In the genomic region with DNA sequence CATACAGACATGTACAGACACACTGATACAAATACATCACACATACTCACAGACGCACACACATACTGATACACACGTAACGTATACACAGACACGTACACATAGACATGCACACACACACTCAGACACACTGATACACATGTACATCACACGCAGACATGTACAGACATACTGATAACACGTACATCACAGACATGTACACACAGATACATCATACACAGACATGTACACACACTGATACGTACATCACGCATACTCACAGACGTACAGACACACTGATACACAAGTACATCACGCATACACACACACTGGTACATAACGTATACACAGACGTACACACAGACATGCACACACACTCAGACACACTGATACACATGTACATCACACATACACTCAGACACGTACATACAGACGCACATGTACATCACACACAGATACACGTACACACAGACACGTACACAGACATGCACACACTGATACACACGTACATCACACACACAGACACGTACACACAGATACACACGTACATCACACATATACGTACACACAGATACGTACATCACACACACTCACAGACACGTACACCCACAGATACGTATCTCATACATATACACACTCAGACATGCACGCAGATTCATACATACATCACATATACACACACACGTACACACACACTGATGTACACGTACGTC, we compare ENCODE assay signal across 1 cellular context.
A peak's percentile ranks its signal among the peaks of the same experiment; 100 is the strongest.
TF ChIP-seq lines count a peak whose summit lies in the region.

No MANE protein-coding gene starts in this region.

TF ChIP-seq in HepG2, 621 proteins besides CTCF, POLR2A, EP300 and RAD21 (continued from another document):
- TF ChIP-seq, protein P1, sequence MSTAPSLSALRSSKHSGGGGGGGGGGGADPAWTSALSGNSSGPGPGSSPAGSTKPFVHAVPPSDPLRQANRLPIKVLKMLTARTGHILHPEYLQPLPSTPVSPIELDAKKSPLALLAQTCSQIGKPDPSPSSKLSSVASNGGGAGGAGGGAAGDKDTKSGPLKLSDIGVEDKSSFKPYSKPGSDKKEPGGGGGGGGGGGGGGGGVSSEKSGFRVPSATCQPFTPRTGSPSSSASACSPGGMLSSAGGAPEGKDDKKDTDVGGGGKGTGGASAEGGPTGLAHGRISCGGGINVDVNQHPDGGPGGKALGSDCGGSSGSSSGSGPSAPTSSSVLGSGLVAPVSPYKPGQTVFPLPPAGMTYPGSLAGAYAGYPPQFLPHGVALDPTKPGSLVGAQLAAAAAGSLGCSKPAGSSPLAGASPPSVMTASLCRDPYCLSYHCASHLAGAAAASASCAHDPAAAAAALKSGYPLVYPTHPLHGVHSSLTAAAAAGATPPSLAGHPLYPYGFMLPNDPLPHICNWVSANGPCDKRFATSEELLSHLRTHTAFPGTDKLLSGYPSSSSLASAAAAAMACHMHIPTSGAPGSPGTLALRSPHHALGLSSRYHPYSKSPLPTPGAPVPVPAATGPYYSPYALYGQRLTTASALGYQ (CRISPR knock-in tag; IDR thresholded peaks at IDR 0.05): no peak
- TF ChIP-seq KLF15 (CRISPR knock-in tag; IDR thresholded peaks at IDR 0.05; ENCODE audit: borderline replicate concordance) (no peak), ZFP62 (CRISPR knock-in tag; IDR thresholded peaks at IDR 0.05) (no peak), ZMYM4 (CRISPR knock-in tag; IDR thresholded peaks at IDR 0.05) (no peak), TARDBP (CRISPR knock-in tag; IDR thresholded peaks at IDR 0.05) (peak; percentile 65), SOX6 (IDR thresholded peaks at IDR 0.05) (0 out of 2 replicates have a peak, but pooled peaks have one; percentile 3), SOX6 (CRISPR knock-in tag; IDR thresholded peaks at IDR 0.05) (no peak), ZBTB38 (CRISPR knock-in tag; IDR thresholded peaks at IDR 0.05) (no peak), SIN3B (IDR thresholded peaks at IDR 0.05; ENCODE audit: low read length) (no peak), ZFP37 (CRISPR knock-in tag; IDR thresholded peaks at IDR 0.05; ENCODE audit: borderline replicate concordance) (no peak), ZNF225 (CRISPR knock-in tag; IDR thresholded peaks at IDR 0.05) (no peak), ZNF747 (CRISPR knock-in tag; IDR thresholded peaks at IDR 0.05; ENCODE audit: borderline replicate concordance) (no peak), ZNF781 (CRISPR knock-in tag; IDR thresholded peaks at IDR 0.05; ENCODE audit: borderline replicate concordance, not compliant biosample characterization) (no peak), TAF15 (IDR thresholded peaks at IDR 0.05; ENCODE audit: low read depth, low read length, poor library complexity, severe bottlenecking) (no peak), ZNF577 (CRISPR knock-in tag; IDR thresholded peaks at IDR 0.05; ENCODE audit: borderline replicate concordance, low read depth) (no peak), ZNF326 (CRISPR knock-in tag; IDR thresholded peaks at IDR 0.05; ENCODE audit: borderline replicate concordance) (no peak), SMAD9 (CRISPR knock-in tag; IDR thresholded peaks at IDR 0.05) (no peak), ELF3 (CRISPR knock-in tag; IDR thresholded peaks at IDR 0.05) (no peak), ZNF329 (CRISPR knock-in tag; IDR thresholded peaks at IDR 0.05; ENCODE audit: low read depth) (no peak), SIX1 (CRISPR knock-in tag; IDR thresholded peaks at IDR 0.05; ENCODE audit: borderline replicate concordance) (no peak), ZNF564 (CRISPR knock-in tag; IDR thresholded peaks at IDR 0.05) (no peak)
- TF ChIP-seq, protein P2, sequence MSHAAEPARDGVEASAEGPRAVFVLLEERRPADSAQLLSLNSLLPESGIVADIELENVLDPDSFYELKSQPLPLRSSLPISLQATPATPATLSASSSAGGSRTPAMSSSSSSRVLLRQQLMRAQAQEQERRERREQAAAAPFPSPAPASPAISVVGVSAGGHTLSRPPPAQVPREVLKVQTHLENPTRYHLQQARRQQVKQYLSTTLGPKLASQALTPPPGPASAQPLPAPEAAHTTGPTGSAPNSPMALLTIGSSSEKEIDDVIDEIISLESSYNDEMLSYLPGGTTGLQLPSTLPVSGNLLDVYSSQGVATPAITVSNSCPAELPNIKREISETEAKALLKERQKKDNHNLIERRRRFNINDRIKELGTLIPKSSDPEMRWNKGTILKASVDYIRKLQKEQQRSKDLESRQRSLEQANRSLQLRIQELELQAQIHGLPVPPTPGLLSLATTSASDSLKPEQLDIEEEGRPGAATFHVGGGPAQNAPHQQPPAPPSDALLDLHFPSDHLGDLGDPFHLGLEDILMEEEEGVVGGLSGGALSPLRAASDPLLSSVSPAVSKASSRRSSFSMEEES (CRISPR knock-in tag; IDR thresholded peaks at IDR 0.05): no peak
- TF ChIP-seq, protein P3, sequence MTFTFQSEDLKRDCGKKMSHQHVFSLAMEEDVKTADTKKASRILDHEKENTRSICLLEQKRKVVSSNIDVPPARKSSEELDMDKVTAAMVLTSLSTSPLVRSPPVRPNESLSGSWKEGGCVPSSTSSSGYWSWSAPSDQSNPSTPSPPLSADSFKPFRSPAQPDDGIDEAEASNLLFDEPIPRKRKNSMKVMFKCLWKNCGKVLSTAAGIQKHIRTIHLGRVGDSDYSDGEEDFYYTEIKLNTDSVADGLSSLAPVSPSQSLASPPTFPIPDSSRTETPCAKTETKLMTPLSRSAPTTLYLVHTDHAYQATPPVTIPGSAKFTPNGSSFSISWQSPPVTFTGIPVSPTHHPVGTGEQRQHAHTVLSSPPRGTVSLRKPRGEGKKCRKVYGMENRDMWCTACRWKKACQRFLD (CRISPR knock-in tag; IDR thresholded peaks at IDR 0.05; ENCODE audit: borderline replicate concordance): no peak
- TF ChIP-seq, protein P4, sequence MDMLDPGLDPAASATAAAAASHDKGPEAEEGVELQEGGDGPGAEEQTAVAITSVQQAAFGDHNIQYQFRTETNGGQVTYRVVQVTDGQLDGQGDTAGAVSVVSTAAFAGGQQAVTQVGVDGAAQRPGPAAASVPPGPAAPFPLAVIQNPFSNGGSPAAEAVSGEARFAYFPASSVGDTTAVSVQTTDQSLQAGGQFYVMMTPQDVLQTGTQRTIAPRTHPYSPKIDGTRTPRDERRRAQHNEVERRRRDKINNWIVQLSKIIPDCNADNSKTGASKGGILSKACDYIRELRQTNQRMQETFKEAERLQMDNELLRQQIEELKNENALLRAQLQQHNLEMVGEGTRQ (IDR thresholded peaks at IDR 0.05; ENCODE audit: low read depth, low read length): 0 out of 2 replicates have a peak, but pooled peaks have one; percentile 1
- TF ChIP-seq, protein P4 (CRISPR knock-in tag; IDR thresholded peaks at IDR 0.05; ENCODE audit: borderline replicate concordance): no peak
- TF ChIP-seq, protein P5, sequence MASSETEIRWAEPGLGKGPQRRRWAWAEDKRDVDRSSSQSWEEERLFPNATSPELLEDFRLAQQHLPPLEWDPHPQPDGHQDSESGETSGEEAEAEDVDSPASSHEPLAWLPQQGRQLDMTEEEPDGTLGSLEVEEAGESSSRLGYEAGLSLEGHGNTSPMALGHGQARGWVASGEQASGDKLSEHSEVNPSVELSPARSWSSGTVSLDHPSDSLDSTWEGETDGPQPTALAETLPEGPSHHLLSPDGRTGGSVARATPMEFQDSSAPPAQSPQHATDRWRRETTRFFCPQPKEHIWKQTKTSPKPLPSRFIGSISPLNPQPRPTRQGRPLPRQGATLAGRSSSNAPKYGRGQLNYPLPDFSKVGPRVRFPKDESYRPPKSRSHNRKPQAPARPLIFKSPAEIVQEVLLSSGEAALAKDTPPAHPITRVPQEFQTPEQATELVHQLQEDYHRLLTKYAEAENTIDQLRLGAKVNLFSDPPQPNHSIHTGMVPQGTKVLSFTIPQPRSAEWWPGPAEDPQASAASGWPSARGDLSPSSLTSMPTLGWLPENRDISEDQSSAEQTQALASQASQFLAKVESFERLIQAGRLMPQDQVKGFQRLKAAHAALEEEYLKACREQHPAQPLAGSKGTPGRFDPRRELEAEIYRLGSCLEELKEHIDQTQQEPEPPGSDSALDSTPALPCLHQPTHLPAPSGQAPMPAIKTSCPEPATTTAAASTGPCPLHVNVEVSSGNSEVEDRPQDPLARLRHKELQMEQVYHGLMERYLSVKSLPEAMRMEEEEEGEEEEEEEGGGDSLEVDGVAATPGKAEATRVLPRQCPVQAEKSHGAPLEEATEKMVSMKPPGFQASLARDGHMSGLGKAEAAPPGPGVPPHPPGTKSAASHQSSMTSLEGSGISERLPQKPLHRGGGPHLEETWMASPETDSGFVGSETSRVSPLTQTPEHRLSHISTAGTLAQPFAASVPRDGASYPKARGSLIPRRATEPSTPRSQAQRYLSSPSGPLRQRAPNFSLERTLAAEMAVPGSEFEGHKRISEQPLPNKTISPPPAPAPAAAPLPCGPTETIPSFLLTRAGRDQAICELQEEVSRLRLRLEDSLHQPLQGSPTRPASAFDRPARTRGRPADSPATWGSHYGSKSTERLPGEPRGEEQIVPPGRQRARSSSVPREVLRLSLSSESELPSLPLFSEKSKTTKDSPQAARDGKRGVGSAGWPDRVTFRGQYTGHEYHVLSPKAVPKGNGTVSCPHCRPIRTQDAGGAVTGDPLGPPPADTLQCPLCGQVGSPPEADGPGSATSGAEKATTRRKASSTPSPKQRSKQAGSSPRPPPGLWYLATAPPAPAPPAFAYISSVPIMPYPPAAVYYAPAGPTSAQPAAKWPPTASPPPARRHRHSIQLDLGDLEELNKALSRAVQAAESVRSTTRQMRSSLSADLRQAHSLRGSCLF (CRISPR knock-in tag; IDR thresholded peaks at IDR 0.05; ENCODE audit: borderline replicate concordance): no peak
- TF ChIP-seq, protein P6, sequence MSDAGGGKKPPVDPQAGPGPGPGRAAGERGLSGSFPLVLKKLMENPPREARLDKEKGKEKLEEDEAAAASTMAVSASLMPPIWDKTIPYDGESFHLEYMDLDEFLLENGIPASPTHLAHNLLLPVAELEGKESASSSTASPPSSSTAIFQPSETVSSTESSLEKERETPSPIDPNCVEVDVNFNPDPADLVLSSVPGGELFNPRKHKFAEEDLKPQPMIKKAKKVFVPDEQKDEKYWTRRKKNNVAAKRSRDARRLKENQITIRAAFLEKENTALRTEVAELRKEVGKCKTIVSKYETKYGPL (CRISPR knock-in tag; IDR thresholded peaks at IDR 0.05): no peak
- TF ChIP-seq, protein P7, sequence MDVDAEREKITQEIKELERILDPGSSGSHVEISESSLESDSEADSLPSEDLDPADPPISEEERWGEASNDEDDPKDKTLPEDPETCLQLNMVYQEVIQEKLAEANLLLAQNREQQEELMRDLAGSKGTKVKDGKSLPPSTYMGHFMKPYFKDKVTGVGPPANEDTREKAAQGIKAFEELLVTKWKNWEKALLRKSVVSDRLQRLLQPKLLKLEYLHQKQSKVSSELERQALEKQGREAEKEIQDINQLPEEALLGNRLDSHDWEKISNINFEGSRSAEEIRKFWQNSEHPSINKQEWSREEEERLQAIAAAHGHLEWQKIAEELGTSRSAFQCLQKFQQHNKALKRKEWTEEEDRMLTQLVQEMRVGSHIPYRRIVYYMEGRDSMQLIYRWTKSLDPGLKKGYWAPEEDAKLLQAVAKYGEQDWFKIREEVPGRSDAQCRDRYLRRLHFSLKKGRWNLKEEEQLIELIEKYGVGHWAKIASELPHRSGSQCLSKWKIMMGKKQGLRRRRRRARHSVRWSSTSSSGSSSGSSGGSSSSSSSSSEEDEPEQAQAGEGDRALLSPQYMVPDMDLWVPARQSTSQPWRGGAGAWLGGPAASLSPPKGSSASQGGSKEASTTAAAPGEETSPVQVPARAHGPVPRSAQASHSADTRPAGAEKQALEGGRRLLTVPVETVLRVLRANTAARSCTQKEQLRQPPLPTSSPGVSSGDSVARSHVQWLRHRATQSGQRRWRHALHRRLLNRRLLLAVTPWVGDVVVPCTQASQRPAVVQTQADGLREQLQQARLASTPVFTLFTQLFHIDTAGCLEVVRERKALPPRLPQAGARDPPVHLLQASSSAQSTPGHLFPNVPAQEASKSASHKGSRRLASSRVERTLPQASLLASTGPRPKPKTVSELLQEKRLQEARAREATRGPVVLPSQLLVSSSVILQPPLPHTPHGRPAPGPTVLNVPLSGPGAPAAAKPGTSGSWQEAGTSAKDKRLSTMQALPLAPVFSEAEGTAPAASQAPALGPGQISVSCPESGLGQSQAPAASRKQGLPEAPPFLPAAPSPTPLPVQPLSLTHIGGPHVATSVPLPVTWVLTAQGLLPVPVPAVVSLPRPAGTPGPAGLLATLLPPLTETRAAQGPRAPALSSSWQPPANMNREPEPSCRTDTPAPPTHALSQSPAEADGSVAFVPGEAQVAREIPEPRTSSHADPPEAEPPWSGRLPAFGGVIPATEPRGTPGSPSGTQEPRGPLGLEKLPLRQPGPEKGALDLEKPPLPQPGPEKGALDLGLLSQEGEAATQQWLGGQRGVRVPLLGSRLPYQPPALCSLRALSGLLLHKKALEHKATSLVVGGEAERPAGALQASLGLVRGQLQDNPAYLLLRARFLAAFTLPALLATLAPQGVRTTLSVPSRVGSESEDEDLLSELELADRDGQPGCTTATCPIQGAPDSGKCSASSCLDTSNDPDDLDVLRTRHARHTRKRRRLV (CRISPR knock-in tag; IDR thresholded peaks at IDR 0.05): no peak
